ENCODE assay signal across 1 cellular context in genomic region chr19:1324792-1325567, GRCh38.
A peak's percentile ranks its signal among the peaks of the same experiment; 100 is the strongest.
TF ChIP-seq lines count a peak whose summit lies in the region.

No MANE protein-coding gene starts in this region.

TF ChIP-seq in K562, 482 proteins besides CTCF, POLR2A, EP300 and RAD21 (continued from another document and continues in another):
- TF ChIP-seq, protein P1, sequence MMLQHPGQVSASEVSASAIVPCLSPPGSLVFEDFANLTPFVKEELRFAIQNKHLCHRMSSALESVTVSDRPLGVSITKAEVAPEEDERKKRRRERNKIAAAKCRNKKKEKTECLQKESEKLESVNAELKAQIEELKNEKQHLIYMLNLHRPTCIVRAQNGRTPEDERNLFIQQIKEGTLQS (IDR thresholded peaks at IDR 0.05) = peak; percentile 55
- TF ChIP-seq, protein P1 (CRISPR knock-in tag; conservative IDR thresholded peaks at IDR 0.05) = peak; percentile 70; the same call in 1 of the 2 replicates
- TF ChIP-seq YY1 (IDR thresholded peaks at IDR 0.05; ENCODE audit: borderline replicate concordance in 1 of 3, control insufficient read depth in 1 of 3, extremely low read depth in 1 of 3, insufficient read depth in 3 of 3, insufficient read length in 1 of 3, insufficient replicate concordance in 2 of 3, low read depth in 1 of 3, low read length in 2 of 3) = peak in 2 of 3 experiments; percentile 64 to 66
- 0 out of 2 replicates have a peak, but pooled peaks have one; percentile 38 for TF ChIP-seq NR3C1 (CRISPR knock-in tag; IDR thresholded peaks at IDR 0.05)
- peak; percentile 24; the same call in 1 of the 2 replicates for TF ChIP-seq ZNF143 (CRISPR knock-in tag; IDR thresholded peaks at IDR 0.05)
- TF ChIP-seq RBFOX2 (IDR thresholded peaks at IDR 0.05; ENCODE audit: low read depth, low read length) = peak; percentile 75
- TF ChIP-seq CREM (IDR thresholded peaks at IDR 0.05; ENCODE audit: low read depth) = peak; percentile 96
- peak; percentile 30; the same call in 1 of the 2 replicates for TF ChIP-seq ARID4B (CRISPR knock-in tag; IDR thresholded peaks at IDR 0.05)
- 0 out of 2 replicates have a peak, but pooled peaks have one; percentile 25 for TF ChIP-seq ZBTB12 (CRISPR knock-in tag; IDR thresholded peaks at IDR 0.05)
- peak; percentile 60 for TF ChIP-seq HCFC1 (IDR thresholded peaks at IDR 0.05; ENCODE audit: low read depth, low read length)
- no peak for TF ChIP-seq ETV1 (tag; conservative IDR thresholded peaks at IDR 0.05; ENCODE audit: low read depth)
- TF ChIP-seq FOSL1 (tag; conservative IDR thresholded peaks at IDR 0.05) = peak; percentile 38; the same call in 1 of the 2 replicates
- TF ChIP-seq FOXK2 (conservative IDR thresholded peaks at IDR 0.05 in 1 of 2, IDR thresholded peaks at IDR 0.05 in 1 of 2; ENCODE audit: low read depth in 2 of 2) = 0 out of 4 replicates have a peak, but pooled peaks of 1 of the 2 experiments have one; percentile 21
- TF ChIP-seq PHB2 (IDR thresholded peaks at IDR 0.05; ENCODE audit: low read depth) = no peak
- no peak for TF ChIP-seq ZNF407 (IDR thresholded peaks at IDR 0.05; ENCODE audit: low read depth)
- TF ChIP-seq FOXJ3 (CRISPR knock-in tag; IDR thresholded peaks at IDR 0.05) = no peak
- TF ChIP-seq, protein P2, sequence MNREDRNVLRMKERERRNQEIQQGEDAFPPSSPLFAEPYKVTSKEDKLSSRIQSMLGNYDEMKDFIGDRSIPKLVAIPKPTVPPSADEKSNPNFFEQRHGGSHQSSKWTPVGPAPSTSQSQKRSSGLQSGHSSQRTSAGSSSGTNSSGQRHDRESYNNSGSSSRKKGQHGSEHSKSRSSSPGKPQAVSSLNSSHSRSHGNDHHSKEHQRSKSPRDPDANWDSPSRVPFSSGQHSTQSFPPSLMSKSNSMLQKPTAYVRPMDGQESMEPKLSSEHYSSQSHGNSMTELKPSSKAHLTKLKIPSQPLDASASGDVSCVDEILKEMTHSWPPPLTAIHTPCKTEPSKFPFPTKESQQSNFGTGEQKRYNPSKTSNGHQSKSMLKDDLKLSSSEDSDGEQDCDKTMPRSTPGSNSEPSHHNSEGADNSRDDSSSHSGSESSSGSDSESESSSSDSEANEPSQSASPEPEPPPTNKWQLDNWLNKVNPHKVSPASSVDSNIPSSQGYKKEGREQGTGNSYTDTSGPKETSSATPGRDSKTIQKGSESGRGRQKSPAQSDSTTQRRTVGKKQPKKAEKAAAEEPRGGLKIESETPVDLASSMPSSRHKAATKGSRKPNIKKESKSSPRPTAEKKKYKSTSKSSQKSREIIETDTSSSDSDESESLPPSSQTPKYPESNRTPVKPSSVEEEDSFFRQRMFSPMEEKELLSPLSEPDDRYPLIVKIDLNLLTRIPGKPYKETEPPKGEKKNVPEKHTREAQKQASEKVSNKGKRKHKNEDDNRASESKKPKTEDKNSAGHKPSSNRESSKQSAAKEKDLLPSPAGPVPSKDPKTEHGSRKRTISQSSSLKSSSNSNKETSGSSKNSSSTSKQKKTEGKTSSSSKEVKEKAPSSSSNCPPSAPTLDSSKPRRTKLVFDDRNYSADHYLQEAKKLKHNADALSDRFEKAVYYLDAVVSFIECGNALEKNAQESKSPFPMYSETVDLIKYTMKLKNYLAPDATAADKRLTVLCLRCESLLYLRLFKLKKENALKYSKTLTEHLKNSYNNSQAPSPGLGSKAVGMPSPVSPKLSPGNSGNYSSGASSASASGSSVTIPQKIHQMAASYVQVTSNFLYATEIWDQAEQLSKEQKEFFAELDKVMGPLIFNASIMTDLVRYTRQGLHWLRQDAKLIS (CRISPR knock-in tag; IDR thresholded peaks at IDR 0.05) = 0 out of 2 replicates have a peak, but pooled peaks have one; percentile 1
- 0 out of 2 replicates have a peak, but pooled peaks have one; percentile 31 for TF ChIP-seq ETS1 (conservative IDR thresholded peaks at IDR 0.05; ENCODE audit: control insufficient read depth, low read depth, low read length)
- peak; percentile 65 for TF ChIP-seq JUND (IDR thresholded peaks at IDR 0.05; ENCODE audit: borderline replicate concordance, low read depth, low read length)
- no peak; the same call in 2 of the 3 replicates for TF ChIP-seq JUND (tag; IDR thresholded peaks at IDR 0.05; ENCODE audit: borderline replicate concordance, low read depth, low read length)
- TF ChIP-seq BHLHE40 (IDR thresholded peaks at IDR 0.05; ENCODE audit: low read length) = peak; percentile 86
- peak; percentile 96 for TF ChIP-seq ZBTB7A (IDR thresholded peaks at IDR 0.05; ENCODE audit: borderline replicate concordance, control insufficient read depth, low read depth, low read length)
- no peak for TF ChIP-seq ZNF584 (CRISPR knock-in tag; IDR thresholded peaks at IDR 0.05; ENCODE audit: low read depth)
- TF ChIP-seq E2F6 (IDR thresholded peaks at IDR 0.05; ENCODE audit: borderline replicate concordance in 1 of 2, extremely low read depth in 1 of 2, insufficient read depth in 1 of 2, insufficient read length in 1 of 2, low read depth in 1 of 2, low read length in 1 of 2, poor library complexity in 1 of 2, severe bottlenecking in 1 of 2) = peak; percentile 17 to 87
- TF ChIP-seq GABPB1 (CRISPR knock-in tag; IDR thresholded peaks at IDR 0.05) = peak; percentile 31; the same call in 1 of the 2 replicates
- peak; percentile 53; the same call in 1 of the 2 replicates for TF ChIP-seq PHF8 (IDR thresholded peaks at IDR 0.05; ENCODE audit: borderline replicate concordance, low read length)
- TF ChIP-seq, protein P3, sequence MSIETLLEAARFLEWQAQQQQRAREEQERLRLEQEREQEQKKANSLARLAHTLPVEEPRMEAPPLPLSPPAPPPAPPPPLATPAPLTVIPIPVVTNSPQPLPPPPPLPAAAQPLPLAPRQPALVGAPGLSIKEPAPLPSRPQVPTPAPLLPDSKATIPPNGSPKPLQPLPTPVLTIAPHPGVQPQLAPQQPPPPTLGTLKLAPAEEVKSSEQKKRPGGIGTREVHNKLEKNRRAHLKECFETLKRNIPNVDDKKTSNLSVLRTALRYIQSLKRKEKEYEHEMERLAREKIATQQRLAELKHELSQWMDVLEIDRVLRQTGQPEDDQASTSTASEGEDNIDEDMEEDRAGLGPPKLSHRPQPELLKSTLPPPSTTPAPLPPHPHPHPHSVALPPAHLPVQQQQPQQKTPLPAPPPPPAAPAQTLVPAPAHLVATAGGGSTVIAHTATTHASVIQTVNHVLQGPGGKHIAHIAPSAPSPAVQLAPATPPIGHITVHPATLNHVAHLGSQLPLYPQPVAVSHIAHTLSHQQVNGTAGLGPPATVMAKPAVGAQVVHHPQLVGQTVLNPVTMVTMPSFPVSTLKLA (conservative IDR thresholded peaks at IDR 0.05) = peak in 1 of 2 experiments; percentile 68; a peak in 3 of 4 replicates
